In the genomic region with DNA sequence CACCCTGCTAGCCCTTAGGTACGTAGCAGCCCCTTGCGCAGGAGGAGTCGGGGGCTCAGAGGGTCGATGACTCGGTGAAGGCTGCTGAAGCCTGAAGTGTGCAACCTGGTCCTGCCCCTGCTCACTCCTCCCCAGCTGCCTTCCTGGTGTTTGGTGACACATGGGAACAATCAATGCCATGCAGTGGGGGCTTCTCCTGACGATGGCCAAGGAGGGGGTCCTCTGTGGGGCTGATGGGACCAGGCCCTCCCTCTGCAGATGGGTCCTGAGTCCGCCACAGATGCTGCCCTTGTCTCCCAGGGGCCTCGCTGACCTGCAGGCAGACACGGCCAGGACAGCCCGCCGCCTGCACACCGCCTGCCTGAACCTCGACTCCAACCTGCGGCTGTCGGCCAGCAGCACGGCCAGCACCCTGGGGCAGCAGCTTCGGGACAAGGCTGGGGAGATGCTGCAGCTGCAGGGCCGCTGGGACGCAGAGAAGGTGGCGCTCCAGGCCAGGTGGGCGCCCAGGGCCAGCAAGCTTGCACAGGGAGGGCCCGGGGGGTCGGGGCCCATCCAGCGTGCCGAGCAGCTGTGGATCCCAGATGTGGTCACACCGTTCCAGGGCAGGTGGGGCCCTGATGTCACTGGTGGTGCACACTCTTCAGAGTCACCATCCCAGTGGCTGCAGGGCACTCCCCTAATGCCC, we compare ENCODE assay signal across 1 cellular context.
TF ChIP-seq lines count a peak whose summit lies in the region.

No MANE protein-coding gene starts in this region.

TF ChIP-seq in GM23338, 12 proteins besides CTCF, POLR2A, EP300 and RAD21:
- TF ChIP-seq ZNF462 (CRISPR knock-in tag; IDR thresholded peaks at IDR 0.05) (no peak), STAT1 (IDR thresholded peaks at IDR 0.05; ENCODE audit: unreplicated experiment) (no peak), EZH2 (IDR thresholded peaks at IDR 0.05; ENCODE audit: low read depth, unreplicated experiment) (no peak), JUNB (IDR thresholded peaks at IDR 0.05; ENCODE audit: unreplicated experiment) (no peak), POLR2AphosphoS5 (IDR thresholded peaks at IDR 0.05; ENCODE audit: low read depth) (no peak), EZH2phosphoT487 (IDR thresholded peaks at IDR 0.05; ENCODE audit: unreplicated experiment) (no peak), CREB1 (CRISPR knock-in tag; IDR thresholded peaks at IDR 0.05; ENCODE audit: low read depth) (no peak), NANOG (IDR thresholded peaks at IDR 0.05; ENCODE audit: borderline replicate concordance) (no peak), ZNF331 (CRISPR knock-in tag; IDR thresholded peaks at IDR 0.05; ENCODE audit: low read depth) (no peak), ZNF114 (CRISPR knock-in tag; IDR thresholded peaks at IDR 0.05) (no peak)
- TF ChIP-seq, protein P1, sequence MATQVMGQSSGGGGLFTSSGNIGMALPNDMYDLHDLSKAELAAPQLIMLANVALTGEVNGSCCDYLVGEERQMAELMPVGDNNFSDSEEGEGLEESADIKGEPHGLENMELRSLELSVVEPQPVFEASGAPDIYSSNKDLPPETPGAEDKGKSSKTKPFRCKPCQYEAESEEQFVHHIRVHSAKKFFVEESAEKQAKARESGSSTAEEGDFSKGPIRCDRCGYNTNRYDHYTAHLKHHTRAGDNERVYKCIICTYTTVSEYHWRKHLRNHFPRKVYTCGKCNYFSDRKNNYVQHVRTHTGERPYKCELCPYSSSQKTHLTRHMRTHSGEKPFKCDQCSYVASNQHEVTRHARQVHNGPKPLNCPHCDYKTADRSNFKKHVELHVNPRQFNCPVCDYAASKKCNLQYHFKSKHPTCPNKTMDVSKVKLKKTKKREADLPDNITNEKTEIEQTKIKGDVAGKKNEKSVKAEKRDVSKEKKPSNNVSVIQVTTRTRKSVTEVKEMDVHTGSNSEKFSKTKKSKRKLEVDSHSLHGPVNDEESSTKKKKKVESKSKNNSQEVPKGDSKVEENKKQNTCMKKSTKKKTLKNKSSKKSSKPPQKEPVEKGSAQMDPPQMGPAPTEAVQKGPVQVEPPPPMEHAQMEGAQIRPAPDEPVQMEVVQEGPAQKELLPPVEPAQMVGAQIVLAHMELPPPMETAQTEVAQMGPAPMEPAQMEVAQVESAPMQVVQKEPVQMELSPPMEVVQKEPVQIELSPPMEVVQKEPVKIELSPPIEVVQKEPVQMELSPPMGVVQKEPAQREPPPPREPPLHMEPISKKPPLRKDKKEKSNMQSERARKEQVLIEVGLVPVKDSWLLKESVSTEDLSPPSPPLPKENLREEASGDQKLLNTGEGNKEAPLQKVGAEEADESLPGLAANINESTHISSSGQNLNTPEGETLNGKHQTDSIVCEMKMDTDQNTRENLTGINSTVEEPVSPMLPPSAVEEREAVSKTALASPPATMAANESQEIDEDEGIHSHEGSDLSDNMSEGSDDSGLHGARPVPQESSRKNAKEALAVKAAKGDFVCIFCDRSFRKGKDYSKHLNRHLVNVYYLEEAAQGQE (IDR thresholded peaks at IDR 0.05; ENCODE audit: unreplicated experiment): no peak
- TF ChIP-seq, protein P2, sequence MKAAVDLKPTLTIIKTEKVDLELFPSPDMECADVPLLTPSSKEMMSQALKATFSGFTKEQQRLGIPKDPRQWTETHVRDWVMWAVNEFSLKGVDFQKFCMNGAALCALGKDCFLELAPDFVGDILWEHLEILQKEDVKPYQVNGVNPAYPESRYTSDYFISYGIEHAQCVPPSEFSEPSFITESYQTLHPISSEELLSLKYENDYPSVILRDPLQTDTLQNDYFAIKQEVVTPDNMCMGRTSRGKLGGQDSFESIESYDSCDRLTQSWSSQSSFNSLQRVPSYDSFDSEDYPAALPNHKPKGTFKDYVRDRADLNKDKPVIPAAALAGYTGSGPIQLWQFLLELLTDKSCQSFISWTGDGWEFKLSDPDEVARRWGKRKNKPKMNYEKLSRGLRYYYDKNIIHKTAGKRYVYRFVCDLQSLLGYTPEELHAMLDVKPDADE (IDR thresholded peaks at IDR 0.05): no peak
